ENCODE assay signal across 13 cellular contexts in the genomic region with DNA sequence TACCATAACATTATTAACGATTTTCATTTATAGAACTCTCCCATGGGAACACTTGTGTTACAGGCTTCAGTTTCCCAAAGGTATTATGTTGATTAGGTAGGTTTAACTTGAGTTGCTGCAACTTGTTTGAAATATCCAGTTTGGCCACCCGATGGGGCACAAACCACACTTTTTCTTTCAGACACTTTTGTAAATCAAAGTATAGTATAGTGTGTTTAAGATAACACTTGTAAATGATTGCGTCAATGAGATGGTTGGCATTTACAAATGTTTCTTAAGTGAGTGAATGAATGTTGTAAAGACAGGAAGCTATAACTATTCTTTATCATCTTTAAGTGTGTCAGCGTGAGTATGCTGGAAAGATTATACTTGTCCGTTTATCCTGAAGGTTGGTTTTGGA. TPM values are rescaled to one million over a fixed set of nuclear protein-coding genes. Genes with fewer than 3 reads are reported as not detected.
A peak's percentile ranks its signal among the peaks of the same experiment; 100 is the strongest.
DNase-seq lines count a peak whose midpoint lies in the region; ATAC-seq and TF ChIP-seq lines count a peak whose summit lies in the region.
"Had no signal": no experiment of that assay in that cellular context is flagged by ENCODE, and none has a peak within 500 bp of the region (broad histone marks: within the 10 kb centered on the region; RNA-seq: fewer than 3 reads in every experiment).

No MANE protein-coding gene starts in this region.

- H3K4me3 ChIP-seq in left ventricle myocardium inferior: peak overlapping the region; percentile 80
- no peak overlapping the region for H3K4me3 ChIP-seq in epithelial cell of proximal tubule (ENCODE audit: low read depth, low read length)
- no peak overlapping the region for H3K4me3 ChIP-seq in thyroid gland (replicated peaks in 1 of 3)
- H3K4me3 ChIP-seq: thoracic aorta had no signal

- peak overlapping the region; percentile 43 for H3K27ac ChIP-seq in left ventricle myocardium inferior (replicated peaks)
- H3K27ac ChIP-seq in thyroid gland: no peak overlapping the region
- H3K27ac ChIP-seq: KMS-11, thoracic aorta had no signal

- DNase-seq in left ventricle myocardium inferior (no peak), cardiac septum (ENCODE audit: low spot score) (no peak), OCI-M1 (lab: John Stamatoyannopoulos, UW) (peak; percentile 42), epithelial cell of proximal tubule (ENCODE audit: low read depth) (no peak), thyroid gland (peak; percentile 6 to 10), T-helper 1 cell (no peak), NCI-H82 (lab: John Stamatoyannopoulos, UW) (no peak)
- DNase-seq: activated CD4-positive, CD25-positive, alpha-beta regulatory T cell treated with anti-CD3 and anti-CD28 coated beads, Interleukin-2, amount 50 U/mL, for 72 hours; islet precursor cell; occipital lobe had no signal

- 56 to 67% methylated on average over 5 of the region's 5 CpGs for WGBS in thyroid gland, 2 donors

- TF ChIP-seq CTCF in left ventricle myocardium inferior (IDR thresholded peaks at IDR 0.05; ENCODE audit: borderline replicate concordance) (peak; percentile 25), epithelial cell of proximal tubule (conservative IDR thresholded peaks at IDR 0.05; ENCODE audit: low read depth, low read length) (peak; percentile 56), thyroid gland (IDR thresholded peaks at IDR 0.05) (peak in 2 of 6 experiments; percentile 40)

- intact Hi-C loops in left ventricle myocardium inferior (cut with micrococcal nuclease) (loop anchor here (10.0 kb wide), 1 partner anchor 219 kb away; no protein-coding TSS in a partner anchor), cardiac septum (cut with DNase I) (loop anchor here (10.0 kb wide), 2 partner anchors 399 to 519 kb away; partner anchors contain the start of gene MR1), thyroid gland (cut with DNase I) (no loop called here)

- H3K27me3 ChIP-seq in left ventricle myocardium inferior (ENCODE audit: low read depth) (no peaks in the 10 kb centered on the region), thyroid gland (no peaks in the 10 kb centered on the region)

- H3K9me3 ChIP-seq in left ventricle myocardium inferior (replicated peaks) (no peaks in the 10 kb centered on the region), thyroid gland (no peaks in the 10 kb centered on the region)
- H3K9me3 ChIP-seq: thoracic aorta had no signal

- ATAC-seq in GM19351 (IDR thresholded peaks at IDR 0.05; ENCODE audit: unreplicated experiment): no peak

- H3K36me3 ChIP-seq in left ventricle myocardium inferior (no peaks in the 10 kb centered on the region), thyroid gland (no peaks in the 10 kb centered on the region)
- H3K36me3 ChIP-seq: thoracic aorta had no signal

- TF ChIP-seq POLR2A in thyroid gland (IDR thresholded peaks at IDR 0.05): no peak

- peaks cover 97% of the 10 kb centered on the region for H3K4me1 ChIP-seq in left ventricle myocardium inferior
- peaks cover 21 to 22% of the 10 kb centered on the region in 2 donors for H3K4me1 ChIP-seq in thyroid gland

RNA-seq across cellular contexts. Expression of gene XPR1, which starts 4.3 kb away (rescaled TPM):
- total RNA-seq in left ventricle myocardium inferior (60.4 TPM), cardiac septum (147 TPM), epithelial cell of proximal tubule (16.5 and 18.6 TPM in 2 replicates), thyroid gland (10 to 100 TPM; 29.4 to 42.2 (median 33.7) TPM)

Comparison
In these comparisons a context has a peak if more than half of its experiments do, and no peak if none do; other contexts are left out.
1. DNase-seq: peak in OCI-M1 (single experiment) and thyroid gland (2 of 2); none in left ventricle myocardium inferior (single experiment), cardiac septum (single experiment), epithelial cell of proximal tubule (single experiment), T-helper 1 cell (0 of 5) and NCI-H82 (single experiment).